Comparison of ENCODE assay signal across 10 cellular contexts in the genomic region with DNA sequence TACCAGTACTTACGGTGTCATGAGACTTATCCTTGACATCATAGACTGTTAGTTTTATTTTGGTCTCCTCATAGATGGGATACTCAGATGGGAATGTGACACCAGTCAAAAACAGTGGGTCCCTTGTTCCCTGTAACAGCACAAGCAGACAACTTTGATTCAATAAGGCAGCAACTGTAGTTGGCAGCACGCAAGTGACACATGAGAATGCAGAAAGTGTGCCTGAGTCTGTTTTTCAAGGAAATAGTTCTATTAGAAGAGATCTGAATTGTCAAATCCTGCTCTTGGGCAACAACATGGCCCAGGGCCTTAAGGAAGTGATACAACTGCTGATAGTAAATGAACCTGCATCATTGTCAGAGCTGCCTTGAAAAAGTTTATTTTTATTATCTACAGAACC.
A peak's percentile ranks its signal among the peaks of the same experiment; 100 is the strongest.
DNase-seq lines count a peak whose midpoint lies in the region; ATAC-seq and TF ChIP-seq lines count a peak whose summit lies in the region.
"Had no signal": no experiment of that assay in that cellular context is flagged by ENCODE, and none has a peak within 500 bp of the region (broad histone marks: within the 10 kb centered on the region; RNA-seq: fewer than 3 reads in every experiment).

No MANE protein-coding gene starts in this region.

- H3K4me3 Mint-ChIP-seq in activated CD4-positive, alpha-beta T cell treated with anti-CD3 and anti-CD28 coated beads for 36 hours = peak overlapping the region; percentile 80
- peak overlapping the region; percentile 79 for H3K4me3 Mint-ChIP-seq in activated CD8-positive, alpha-beta T cell treated with anti-CD3 and anti-CD28 coated beads for 36 hours

- POLR2A ChIA-PET in activated CD4-positive, alpha-beta T cell treated with anti-CD3 and anti-CD28 coated beads for 36 hours (lab: Charles Lee) = interaction anchor here (0.6 to 6.1 kb wide), 5 partner anchors 14 to 192 kb away, joined by 3 to 79 read pairs (median 6); no protein-coding TSS in a partner anchor
- POLR2A ChIA-PET in activated CD8-positive, alpha-beta T cell treated with anti-CD3 and anti-CD28 coated beads for 36 hours (lab: Charles Lee) = interaction anchor here (0.7 to 6.0 kb wide), 6 partner anchors 11 to 213 kb away, joined by 3 to 52 read pairs (median 3); no protein-coding TSS in a partner anchor

- H3K4me3 ChIP-seq in fibroblast of the aortic adventitia (ENCODE audit: low read depth, low read length) (no peak overlapping the region), spleen (peak overlapping the region in 6 of 8 donors; percentile 0 to 69 (median 24))

- DNase-seq in activated CD4-positive, alpha-beta T cell treated with anti-CD3 and anti-CD28 coated beads for 36 hours = peak; percentile 41
- DNase-seq in activated CD4-positive, alpha-beta T cell treated with anti-CD3 and anti-CD28 coated beads for 1 hour = no peak
- peak; percentile 27 for DNase-seq in activated CD8-positive, alpha-beta T cell treated with anti-CD3 and anti-CD28 coated beads for 36 hours
- DNase-seq in fibroblast of the aortic adventitia (ENCODE audit: low read depth) = peak; percentile 64
- no peak for DNase-seq in spleen
- no peak for DNase-seq in NCI-H510A treated with DMSO at 0.1 percent for 48 hours (lab: John Stamatoyannopoulos, UW)
- DNase-seq in activated CD8-positive, alpha-beta memory T cell treated with anti-CD3 and anti-CD28 coated beads for 24 hours = no peak
- DNase-seq: NK-92 treated with Interleukin-12 subunit alpha and Interleukin-12 subunit beta, amount 100 ng/mL, for 24 hours; stimulated activated CD4-positive, alpha-beta T cell treated with anti-CD3 and anti-CD28 coated beads, Interleukin-15, amount 100 ng/mL, for 24 hours had no signal

- 46 to 60% (median 57%) methylated on average over 2 of the region's 2 CpGs for WGBS in spleen, 5 donors

- peaks cover 0 to 3% (median 0%) of the 10 kb centered on the region in 7 donors for H3K27me3 ChIP-seq in spleen (replicated peaks in 1 of 7)

- peaks cover 43% of the 10 kb centered on the region for H3K36me3 Mint-ChIP-seq in activated CD4-positive, alpha-beta T cell treated with anti-CD3 and anti-CD28 coated beads for 36 hours (ENCODE audit: low read depth)
- H3K36me3 Mint-ChIP-seq in activated CD8-positive, alpha-beta T cell treated with anti-CD3 and anti-CD28 coated beads for 36 hours (ENCODE audit: low read depth) = peaks cover 46% of the 10 kb centered on the region

- H3K4me1 ChIP-seq in spleen = peaks cover 0 to 58% (median 17%) of the 10 kb centered on the region in 6 donors

- H3K4me1 Mint-ChIP-seq in activated CD4-positive, alpha-beta T cell treated with anti-CD3 and anti-CD28 coated beads for 36 hours = peaks cover 47% of the 10 kb centered on the region
- H3K4me1 Mint-ChIP-seq in activated CD8-positive, alpha-beta T cell treated with anti-CD3 and anti-CD28 coated beads for 36 hours (ENCODE audit: low read depth) = peaks cover 62% of the 10 kb centered on the region

- TF ChIP-seq POLR2A in spleen (IDR thresholded peaks at IDR 0.05) = no peak

- intact Hi-C loops in activated CD4-positive, alpha-beta T cell treated with anti-CD3 and anti-CD28 coated beads for 36 hours (cut with DNase I, micrococcal nuclease) = loop anchor here (5.0 to 10.0 kb wide), 2 partner anchors 121 to 782 kb away; a partner anchor contains a TSS
- intact Hi-C loops in activated CD8-positive, alpha-beta T cell treated with anti-CD3 and anti-CD28 coated beads for 36 hours (cut with micrococcal nuclease) = loop anchor here (10.0 kb wide), 1 partner anchor 108 kb away; no protein-coding TSS in a partner anchor
- intact Hi-C loops in spleen (cut with DNase I; ENCODE audit: low total_unique reads) = no loop called here

- TF ChIP-seq CTCF in activated CD8-positive, alpha-beta T cell treated with anti-CD3 and anti-CD28 coated beads for 36 hours (IDR thresholded peaks at IDR 0.05) = no peak
- TF ChIP-seq CTCF in fibroblast of the aortic adventitia (IDR thresholded peaks at IDR 0.05; ENCODE audit: insufficient read depth, low read length) (no peak), spleen (IDR thresholded peaks at IDR 0.05 in 8 of 11, conservative IDR thresholded peaks at IDR 0.05 in 3 of 11) (no peak)

- no peaks in the 10 kb centered on the region for H3K9me3 Mint-ChIP-seq in activated CD4-positive, alpha-beta T cell treated with anti-CD3 and anti-CD28 coated beads for 36 hours (ENCODE audit: low read depth)
- H3K9me3 Mint-ChIP-seq in activated CD8-positive, alpha-beta T cell treated with anti-CD3 and anti-CD28 coated beads for 36 hours = no peaks in the 10 kb centered on the region

- CTCF ChIA-PET in activated CD4-positive, alpha-beta T cell treated with anti-CD3 and anti-CD28 coated beads for 36 hours (lab: Charles Lee) = interaction anchor here (0.7 to 1.2 kb wide), 9 partner anchors 14 to 445 kb away, joined by 3 to 4 read pairs (median 3); no protein-coding TSS in a partner anchor
- CTCF ChIA-PET in activated CD8-positive, alpha-beta T cell treated with anti-CD3 and anti-CD28 coated beads for 36 hours (lab: Charles Lee) = interaction anchor here (1.9 kb wide), 2 partner anchors 14 to 49 kb away, joined by 5 to 7 read pairs; no protein-coding TSS in a partner anchor

- no peaks in the 10 kb centered on the region for H3K27me3 Mint-ChIP-seq in activated CD4-positive, alpha-beta T cell treated with anti-CD3 and anti-CD28 coated beads for 36 hours
- H3K27me3 Mint-ChIP-seq in activated CD8-positive, alpha-beta T cell treated with anti-CD3 and anti-CD28 coated beads for 36 hours = no peaks in the 10 kb centered on the region

- no peak for ATAC-seq in activated CD4-positive, alpha-beta T cell treated with anti-CD3 and anti-CD28 coated beads for 36 hours
- no peak for ATAC-seq in activated CD8-positive, alpha-beta T cell treated with anti-CD3 and anti-CD28 coated beads for 36 hours
- no peak for ATAC-seq in HG02763 (IDR thresholded peaks at IDR 0.05; ENCODE audit: unreplicated experiment)

- no peaks in the 10 kb centered on the region for H3K9me3 ChIP-seq in spleen

- peak overlapping the region; percentile 99 for H3K27ac Mint-ChIP-seq in activated CD4-positive, alpha-beta T cell treated with anti-CD3 and anti-CD28 coated beads for 36 hours
- peak overlapping the region; percentile 91 for H3K27ac Mint-ChIP-seq in activated CD8-positive, alpha-beta T cell treated with anti-CD3 and anti-CD28 coated beads for 36 hours

- H3K36me3 ChIP-seq in spleen = no peaks in the 10 kb centered on the region

- H3K27ac ChIP-seq in spleen = peak overlapping the region; percentile 13 to 81 (median 72)

Comparison
In these comparisons a context has a peak if more than half of its experiments do, and no peak if none do; other contexts are left out.
1. DNase-seq: peak in activated CD4-positive, alpha-beta T cell treated with anti-CD3 and anti-CD28 coated beads for 36 hours (single experiment), activated CD8-positive, alpha-beta T cell treated with anti-CD3 and anti-CD28 coated beads for 36 hours (single experiment) and fibroblast of the aortic adventitia (single experiment); none in activated CD4-positive, alpha-beta T cell treated with anti-CD3 and anti-CD28 coated beads for 1 hour (single experiment), spleen (single experiment), NCI-H510A treated with DMSO at 0.1 percent for 48 hours (single experiment) and activated CD8-positive, alpha-beta memory T cell treated with anti-CD3 and anti-CD28 coated beads for 24 hours (single experiment).